Comparison of ENCODE assay signal across 14 cellular contexts in the genomic region with DNA sequence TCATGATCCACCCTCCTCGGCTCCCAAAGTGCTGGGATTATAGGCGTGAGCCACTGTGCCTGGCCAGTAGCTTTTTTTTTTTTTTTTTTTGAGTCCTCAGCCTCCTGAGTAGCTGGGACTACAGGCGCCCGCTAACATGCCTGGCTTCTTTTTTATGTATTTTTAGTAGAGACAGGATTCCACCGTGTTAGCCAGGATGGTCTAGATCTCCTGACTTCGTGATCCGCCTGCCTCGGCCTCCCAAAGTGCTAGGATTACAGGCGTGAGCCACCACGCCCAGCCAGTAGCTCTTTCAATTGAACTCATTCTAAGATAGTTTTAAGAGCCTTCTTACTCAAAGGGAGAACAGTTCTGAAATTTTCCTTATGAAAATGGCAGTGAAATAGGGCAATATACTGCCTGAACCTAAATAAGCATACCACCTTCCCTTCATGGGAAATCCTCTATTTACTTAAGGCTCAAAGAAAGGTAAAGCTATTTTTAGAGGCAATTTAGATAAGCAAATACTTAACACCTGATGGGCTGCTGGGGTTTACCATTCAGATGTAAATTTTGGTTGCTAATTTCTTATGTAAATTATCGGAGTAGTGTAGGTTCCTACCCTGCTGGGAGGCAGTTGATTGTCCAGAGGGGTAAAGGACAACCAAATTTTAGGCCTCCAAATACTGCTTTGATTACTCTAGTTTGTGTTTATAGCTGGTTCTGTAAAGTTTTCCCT.
"Had no signal": no experiment of that assay in that cellular context is flagged by ENCODE, and none has a peak within 500 bp of the region (broad histone marks: within the 10 kb centered on the region; RNA-seq: fewer than 3 reads in every experiment).

No MANE protein-coding gene starts in this region.

- H3K4me3 Mint-ChIP-seq: activated naive CD8-positive, alpha-beta T cell; activated T-cell treated with anti-CD3 and anti-CD28 coated beads, Interleukin-2, amount 50 U/mL, for 4 hours; brain; effector memory CD8-positive, alpha-beta T cell; stimulated activated naive CD8-positive, alpha-beta T cell treated with anti-CD3 and anti-CD28 coated beads, Interleukin-15, Interleukin-2, amounts not matched to agents 100 ng/mL and 50 ng/mL, for 24 hours had no signal

- DNase-seq: activated CD4-positive, alpha-beta T cell treated with anti-CD3 and anti-CD28 coated beads, Interleukin-2, amount 50 U/mL, for 48 hours; activated CD4-positive, CD25-positive, alpha-beta regulatory T cell treated with anti-CD3 and anti-CD28 coated beads, Interleukin-2, amount 50 U/mL, for 72 hours; activated effector memory CD4-positive, alpha-beta T cell treated with anti-CD3 and anti-CD28 coated beads, Interleukin-2, amount 50 U/mL, for 16 hours; activated T-cell treated with anti-CD3 and anti-CD28 coated beads, Interleukin-2, amount 50 U/mL, for 4 hours; amygdala; effector memory CD8-positive, alpha-beta T cell; kidney glomerular epithelial cell; retina; stimulated activated CD4-positive, alpha-beta T cell treated with anti-CD3 and anti-CD28 coated beads, Interleukin-4, amount 100 ng/mL, for 24 hours had no signal

- H3K27me3 ChIP-seq: upper lobe of left lung had no signal

- H3K4me1 ChIP-seq: upper lobe of left lung had no signal

- H3K27me3 Mint-ChIP-seq: brain had no signal

- H3K4me3 ChIP-seq: upper lobe of left lung had no signal

- H3K36me3 Mint-ChIP-seq: activated naive CD8-positive, alpha-beta T cell had no signal

- H3K36me3 ChIP-seq: upper lobe of left lung had no signal

- H3K9me3 Mint-ChIP-seq: activated T-cell treated with anti-CD3 and anti-CD28 coated beads, Interleukin-2, amount 50 U/mL, for 4 hours; brain; effector memory CD8-positive, alpha-beta T cell; stimulated activated naive CD8-positive, alpha-beta T cell treated with anti-CD3 and anti-CD28 coated beads, Interleukin-15, Interleukin-2, amounts not matched to agents 100 ng/mL and 50 ng/mL, for 24 hours had no signal

- H3K9me3 ChIP-seq: upper lobe of left lung had no signal

- H3K27ac Mint-ChIP-seq: activated naive CD8-positive, alpha-beta T cell; brain; effector memory CD8-positive, alpha-beta T cell; stimulated activated naive CD8-positive, alpha-beta T cell treated with anti-CD3 and anti-CD28 coated beads, Interleukin-15, Interleukin-2, amounts not matched to agents 100 ng/mL and 50 ng/mL, for 24 hours had no signal

- H3K27ac ChIP-seq: parathyroid adenoma, upper lobe of left lung had no signal
